Comparison of ENCODE assay signal across 22 cellular contexts in the genomic region with DNA sequence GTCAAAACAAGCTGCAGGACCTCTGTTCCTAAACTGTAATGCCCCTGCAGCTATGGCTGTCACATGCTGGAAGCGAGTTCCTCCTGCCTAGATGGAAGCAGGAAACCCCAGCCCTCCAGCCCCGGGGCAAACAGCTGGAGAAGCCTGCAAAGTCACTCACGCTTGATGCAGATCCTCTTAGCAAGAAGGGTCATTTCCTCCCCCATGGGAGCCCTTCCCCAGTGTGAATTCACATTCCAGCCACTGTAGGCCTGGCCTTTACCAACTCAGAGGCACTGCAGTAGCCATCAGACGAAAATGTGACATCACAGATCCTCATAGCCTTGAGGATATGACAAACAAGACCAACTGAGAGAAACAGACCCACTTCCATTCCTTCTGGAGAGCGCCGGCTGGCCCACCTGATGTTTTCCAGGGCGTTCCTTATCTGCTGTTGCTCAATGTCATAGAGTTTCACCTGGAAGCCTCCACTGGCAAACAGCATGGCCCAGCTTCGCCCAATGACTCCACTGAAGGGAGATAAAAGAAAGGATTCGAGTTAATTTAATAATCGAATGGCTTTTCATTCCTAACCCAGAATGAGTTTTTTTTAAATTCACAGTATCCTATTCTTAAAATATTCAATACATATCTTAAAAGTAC. TPM values are rescaled to one million over a fixed set of nuclear protein-coding genes. Genes with fewer than 3 reads are reported as not detected.
DNase-seq lines count a peak whose midpoint lies in the region; TF ChIP-seq lines count a peak whose summit lies in the region.
"Had no signal": no experiment of that assay in that cellular context is flagged by ENCODE, and none has a peak within 500 bp of the region (broad histone marks: within the 10 kb centered on the region; RNA-seq: fewer than 3 reads in every experiment).

No MANE protein-coding gene starts in this region.

- H3F3A ChIP-seq in neural progenitor cell (ENCODE audit: low read depth), result no peaks in the 10 kb centered on the region

- H3K4me1 ChIP-seq in neural progenitor cell, result peaks cover 4% of the 10 kb centered on the region
- H3K4me1 ChIP-seq: tibial artery had no signal

- H3K4me3 Mint-ChIP-seq in neural progenitor cell, result no peak overlapping the region
- no peak overlapping the region for H3K4me3 Mint-ChIP-seq in activated naive CD4-positive, alpha-beta T cell treated with anti-CD3 and anti-CD28 coated beads, Interleukin-2, amount 10 ng/mL, durations not matched to agents 7 days and 5 days
- H3K4me3 Mint-ChIP-seq: activated CD8-positive, alpha-beta T cell treated with anti-CD3 and anti-CD28 coated beads for 36 hours had no signal

- H3K36me3 ChIP-seq in H7 (replicated peaks; ENCODE audit: control insufficient read depth, insufficient read depth, low read length), result no peaks in the 10 kb centered on the region
- no peaks in the 10 kb centered on the region for H3K36me3 ChIP-seq in neural progenitor cell
- H3K36me3 ChIP-seq: brain microvascular endothelial cell had no signal

- no peak overlapping the region for H3K27ac ChIP-seq in neural progenitor cell
- H3K27ac ChIP-seq: brain microvascular endothelial cell, tibial artery had no signal

- H3K9me3 ChIP-seq in neural progenitor cell (ENCODE audit: low read depth), result no peaks in the 10 kb centered on the region
- H3K9me3 ChIP-seq: tibial artery had no signal

- no peak overlapping the region for H3K27ac Mint-ChIP-seq in neural progenitor cell
- no peak overlapping the region for H3K27ac Mint-ChIP-seq in activated naive CD4-positive, alpha-beta T cell treated with anti-CD3 and anti-CD28 coated beads, Interleukin-2, amount 10 ng/mL, durations not matched to agents 7 days and 5 days
- H3K27ac Mint-ChIP-seq: activated CD8-positive, alpha-beta T cell treated with anti-CD3 and anti-CD28 coated beads for 36 hours had no signal

- H3K79me2 ChIP-seq in neural progenitor cell (ENCODE audit: low read depth), result no peaks in the 10 kb centered on the region

- no peaks in the 10 kb centered on the region for H3K27me3 Mint-ChIP-seq in neural progenitor cell (ENCODE audit: insufficient read depth, low read depth)
- no peaks in the 10 kb centered on the region for H3K27me3 Mint-ChIP-seq in activated naive CD4-positive, alpha-beta T cell treated with anti-CD3 and anti-CD28 coated beads, Interleukin-2, amount 10 ng/mL, durations not matched to agents 7 days and 5 days
- H3K27me3 Mint-ChIP-seq: activated CD8-positive, alpha-beta T cell treated with anti-CD3 and anti-CD28 coated beads for 36 hours had no signal

- peak overlapping the region; percentile 88 for H2AFZ ChIP-seq in neural progenitor cell (replicated peaks)

- H3K27me3 ChIP-seq in H7 (ENCODE audit: control insufficient read depth, insufficient read depth, low read length), result no peaks in the 10 kb centered on the region
- no peaks in the 10 kb centered on the region for H3K27me3 ChIP-seq in neural progenitor cell
- H3K27me3 ChIP-seq: brain microvascular endothelial cell, tibial artery had no signal

- peak; percentile 72 for DNase-seq in H7
- DNase-seq in SK-MEL-5 (ENCODE audit: low read depth, low spot score), result peak; percentile 68
- DNase-seq in iPS DF 19.7 (ENCODE audit: low read depth, low spot score), result peak; percentile 47
- peak; percentile 43 for DNase-seq in neural progenitor cell (ENCODE audit: low spot score)
- no peak for DNase-seq in NCI-H1092 treated with DMSO at 0.1 percent for 48 hours (lab: John Stamatoyannopoulos, UW)
- DNase-seq in effector CD4-positive, alpha-beta T cell, result no peak
- no peak for DNase-seq in posterior vena cava (ENCODE audit: low spot score)
- DNase-seq in activated naive CD4-positive, alpha-beta T cell treated with anti-CD3 and anti-CD28 coated beads, Interleukin-2, amount 10 ng/mL, durations not matched to agents 7 days and 5 days, result no peak
- DNase-seq: activated CD8-positive, alpha-beta T cell treated with anti-CD3 and anti-CD28 coated beads for 36 hours; activated effector memory CD4-positive, alpha-beta T cell treated with anti-CD3 and anti-CD28 coated beads, Interleukin-2, amount 50 U/mL, for 16 hours; activated T-cell treated with anti-CD3 and anti-CD28 coated beads for 4 hours; brain microvascular endothelial cell; DMS79; head of caudate nucleus; NCI-H1092; NCI-H2029 treated with DMSO at 0.1 percent for 48 hours; NCI-H446 treated with DMSO at 0.1 percent for 48 hours; NK-92 treated with Interleukin-12 subunit alpha and Interleukin-12 subunit beta, amount 100 ng/mL, for 24 hours; small intestine; stimulated activated CD4-positive, alpha-beta T cell treated with anti-CD3 and anti-CD28 coated beads, Interleukin-2, amount 100 ng/mL, for 48 hours; stimulated activated naive CD4-positive, alpha-beta T cell had no signal

- CTCF ChIA-PET in activated naive CD4-positive, alpha-beta T cell treated with anti-CD3 and anti-CD28 coated beads, Interleukin-2, amount 10 ng/mL, durations not matched to agents 7 days and 5 days (lab: Charles Lee), result interaction anchor here (1.0 kb wide), 1 partner anchor 199 kb away, joined by 3 read pairs; no protein-coding TSS in a partner anchor

- TF ChIP-seq CTCF in neural progenitor cell (IDR thresholded peaks at IDR 0.05), result peak; percentile 6

- in situ Hi-C loops in SK-MEL-5 (cut with HindIII; ENCODE audit: low pct_unique_long_range_greater_than_20kb, low sequenced_read_pairs), result no loop called here

- intact Hi-C loops in posterior vena cava (cut with DNase I), result no loop called here

- H3K4me2 ChIP-seq in neural progenitor cell, result no peak overlapping the region

- no peaks in the 10 kb centered on the region for H4K20me1 ChIP-seq in neural progenitor cell (ENCODE audit: low read depth)

- no peaks in the 10 kb centered on the region for H3K36me3 Mint-ChIP-seq in neural progenitor cell
- H3K36me3 Mint-ChIP-seq in activated naive CD4-positive, alpha-beta T cell treated with anti-CD3 and anti-CD28 coated beads, Interleukin-2, amount 10 ng/mL, durations not matched to agents 7 days and 5 days, result peaks cover 4% of the 10 kb centered on the region

- H3K9ac ChIP-seq in neural progenitor cell, result no peak overlapping the region

- H3K4me1 Mint-ChIP-seq in neural progenitor cell, result peaks cover 7% of the 10 kb centered on the region
- H3K4me1 Mint-ChIP-seq in activated naive CD4-positive, alpha-beta T cell treated with anti-CD3 and anti-CD28 coated beads, Interleukin-2, amount 10 ng/mL, durations not matched to agents 7 days and 5 days, result no peaks in the 10 kb centered on the region

- no peaks in the 10 kb centered on the region for H3K9me3 Mint-ChIP-seq in neural progenitor cell
- H3K9me3 Mint-ChIP-seq in activated naive CD4-positive, alpha-beta T cell treated with anti-CD3 and anti-CD28 coated beads, Interleukin-2, amount 10 ng/mL, durations not matched to agents 7 days and 5 days, result no peaks in the 10 kb centered on the region
- H3K9me3 Mint-ChIP-seq: activated CD8-positive, alpha-beta T cell treated with anti-CD3 and anti-CD28 coated beads for 36 hours had no signal

- H3K4me3 ChIP-seq in H7 (ENCODE audit: insufficient read depth, low read depth, low read length), result no peak overlapping the region
- H3K4me3 ChIP-seq in neural progenitor cell, result no peak overlapping the region
- H3K4me3 ChIP-seq: tibial artery had no signal

RNA-seq across cellular contexts. Expression of a gene that starts 13.5 kb away (rescaled TPM):
- total RNA-seq in H7 (2014; rRNA removed; shearing (Covaris generic)), result 0.14 and 0.18 TPM in 2 replicates
- 52.5 and 57.1 TPM in 2 replicates for total RNA-seq in SK-MEL-5 (2014; rRNA removed; shearing (Covaris generic))
- 81.2 and 83.3 TPM in 2 replicates for polyA plus RNA-seq in SK-MEL-5 (2015; cell fraction: cytosol; rRNA removed)
- polyA plus RNA-seq in SK-MEL-5 (2015; cell fraction: nucleus; rRNA removed), result 19.4 and 22.2 TPM in 2 replicates
- total RNA-seq in neural progenitor cell (ENCODE audit: low replicate concordance) (0.37 and 3.6 TPM in 2 replicates), posterior vena cava (10 to 100 TPM; 24.4 to 30.2 TPM)

RNA-seq across cellular contexts. Expression of a gene that starts 54.8 kb away (rescaled TPM):
- total RNA-seq in H7 (2014; rRNA removed; shearing (Covaris generic)), result 2.3 and 3.4 TPM in 2 replicates
- 22.6 and 26.7 TPM in 2 replicates for total RNA-seq in SK-MEL-5 (2014; rRNA removed; shearing (Covaris generic))
- polyA plus RNA-seq in SK-MEL-5 (2015; cell fraction: cytosol; rRNA removed), result 11.5 and 15.2 TPM in 2 replicates
- 65.1 and 73.3 TPM in 2 replicates for polyA plus RNA-seq in SK-MEL-5 (2015; cell fraction: nucleus; rRNA removed)
- total RNA-seq in neural progenitor cell (ENCODE audit: low replicate concordance) (13.8 and 18.4 TPM in 2 replicates), posterior vena cava (10 to 100 TPM; 13.6 to 14.0 TPM)

Comparison
In these comparisons a context has a peak if more than half of its experiments do, and no peak if none do; other contexts are left out.
1. DNase-seq: peak in H7 (single experiment), SK-MEL-5 (single experiment), iPS DF 19.7 (single experiment) and neural progenitor cell (single experiment); none in NCI-H1092 treated with DMSO at 0.1 percent for 48 hours (single experiment), effector CD4-positive, alpha-beta T cell (single experiment), posterior vena cava (single experiment) and activated naive CD4-positive, alpha-beta T cell treated with anti-CD3 and anti-CD28 coated beads, Interleukin-2, amount 10 ng/mL, durations not matched to agents 7 days and 5 days (single experiment).